In the genomic region with DNA sequence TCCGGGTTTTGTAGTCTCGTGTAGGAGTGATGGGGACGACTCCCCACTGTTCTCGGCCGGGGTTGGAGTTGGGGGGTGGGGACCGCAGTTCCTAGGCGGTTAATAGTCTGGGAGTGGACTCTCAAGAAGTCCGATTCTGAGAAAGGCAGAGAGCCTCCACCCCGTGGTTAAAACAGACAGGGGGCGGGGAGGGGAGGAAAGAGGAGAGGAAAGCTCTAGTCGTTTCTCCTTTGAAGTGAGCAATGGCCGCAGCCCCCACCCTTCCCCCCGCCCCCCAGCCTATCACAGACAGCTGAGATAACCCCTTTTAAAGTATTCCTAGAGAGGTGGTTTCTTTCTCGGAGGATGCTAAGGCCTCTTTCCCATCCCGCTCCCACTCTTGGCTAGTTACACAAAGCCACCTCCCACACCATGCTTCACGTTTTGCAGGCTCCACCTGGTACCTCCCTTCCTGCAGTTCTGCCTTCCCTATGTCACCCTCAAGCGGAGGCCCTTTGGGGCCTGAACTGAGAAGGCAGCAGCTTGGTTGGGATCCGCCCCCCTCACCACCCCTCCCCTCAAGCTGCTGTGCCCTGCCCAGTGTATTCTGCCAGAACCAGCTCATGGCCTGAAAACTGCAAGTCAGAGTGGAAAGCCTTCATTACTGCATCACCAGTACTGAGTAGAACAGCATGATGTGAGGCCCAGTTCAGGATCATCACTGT, we compare ENCODE assay signal across 1 cellular context.
TF ChIP-seq lines count a peak whose summit lies in the region.

No MANE protein-coding gene starts in this region.

TF ChIP-seq in K562, 482 proteins besides CTCF, POLR2A, EP300 and RAD21 (continued from another document and continues in another):
- TF ChIP-seq ZBTB40 (IDR thresholded peaks at IDR 0.05) (no peak), ZBTB40 (CRISPR knock-in tag; IDR thresholded peaks at IDR 0.05) (no peak), ZNF407 (IDR thresholded peaks at IDR 0.05; ENCODE audit: low read depth) (no peak), FOXJ2 (tag; IDR thresholded peaks at IDR 0.05) (no peak), PYGO2 (tag; IDR thresholded peaks at IDR 0.05) (no peak), ZNF551 (CRISPR knock-in tag; IDR thresholded peaks at IDR 0.05) (no peak), NR2C1 (IDR thresholded peaks at IDR 0.05) (no peak), NR2C1 (tag; IDR thresholded peaks at IDR 0.05) (no peak), ZNF121 (CRISPR knock-in tag; conservative IDR thresholded peaks at IDR 0.05) (no peak), SOX6 (IDR thresholded peaks at IDR 0.05) (no peak), TAF15 (IDR thresholded peaks at IDR 0.05; ENCODE audit: low read depth, low read length) (no peak), THAP7 (CRISPR knock-in tag; IDR thresholded peaks at IDR 0.05) (no peak), ZNF668 (CRISPR knock-in tag; IDR thresholded peaks at IDR 0.05) (no peak), RBM17 (IDR thresholded peaks at IDR 0.05; ENCODE audit: borderline replicate concordance, low read depth, low read length) (no peak), IRF9 (tag; IDR thresholded peaks at IDR 0.05) (no peak), ZNF644 (tag; IDR thresholded peaks at IDR 0.05; ENCODE audit: low read depth) (0 out of 2 replicates have a peak, but pooled peaks have one; percentile 28), HOMEZ (CRISPR knock-in tag; IDR thresholded peaks at IDR 0.05) (no peak), CEBPB (tag; IDR thresholded peaks at IDR 0.05) (no peak), ZNF280A (IDR thresholded peaks at IDR 0.05; ENCODE audit: low read depth, partially characterized antibody) (no peak), RBBP5 (IDR thresholded peaks at IDR 0.05; ENCODE audit: borderline replicate concordance, insufficient read depth, low read length, poor library complexity, severe bottlenecking) (no peak), MTA1 (IDR thresholded peaks at IDR 0.05; ENCODE audit: borderline replicate concordance) (no peak)
- TF ChIP-seq, protein P1, sequence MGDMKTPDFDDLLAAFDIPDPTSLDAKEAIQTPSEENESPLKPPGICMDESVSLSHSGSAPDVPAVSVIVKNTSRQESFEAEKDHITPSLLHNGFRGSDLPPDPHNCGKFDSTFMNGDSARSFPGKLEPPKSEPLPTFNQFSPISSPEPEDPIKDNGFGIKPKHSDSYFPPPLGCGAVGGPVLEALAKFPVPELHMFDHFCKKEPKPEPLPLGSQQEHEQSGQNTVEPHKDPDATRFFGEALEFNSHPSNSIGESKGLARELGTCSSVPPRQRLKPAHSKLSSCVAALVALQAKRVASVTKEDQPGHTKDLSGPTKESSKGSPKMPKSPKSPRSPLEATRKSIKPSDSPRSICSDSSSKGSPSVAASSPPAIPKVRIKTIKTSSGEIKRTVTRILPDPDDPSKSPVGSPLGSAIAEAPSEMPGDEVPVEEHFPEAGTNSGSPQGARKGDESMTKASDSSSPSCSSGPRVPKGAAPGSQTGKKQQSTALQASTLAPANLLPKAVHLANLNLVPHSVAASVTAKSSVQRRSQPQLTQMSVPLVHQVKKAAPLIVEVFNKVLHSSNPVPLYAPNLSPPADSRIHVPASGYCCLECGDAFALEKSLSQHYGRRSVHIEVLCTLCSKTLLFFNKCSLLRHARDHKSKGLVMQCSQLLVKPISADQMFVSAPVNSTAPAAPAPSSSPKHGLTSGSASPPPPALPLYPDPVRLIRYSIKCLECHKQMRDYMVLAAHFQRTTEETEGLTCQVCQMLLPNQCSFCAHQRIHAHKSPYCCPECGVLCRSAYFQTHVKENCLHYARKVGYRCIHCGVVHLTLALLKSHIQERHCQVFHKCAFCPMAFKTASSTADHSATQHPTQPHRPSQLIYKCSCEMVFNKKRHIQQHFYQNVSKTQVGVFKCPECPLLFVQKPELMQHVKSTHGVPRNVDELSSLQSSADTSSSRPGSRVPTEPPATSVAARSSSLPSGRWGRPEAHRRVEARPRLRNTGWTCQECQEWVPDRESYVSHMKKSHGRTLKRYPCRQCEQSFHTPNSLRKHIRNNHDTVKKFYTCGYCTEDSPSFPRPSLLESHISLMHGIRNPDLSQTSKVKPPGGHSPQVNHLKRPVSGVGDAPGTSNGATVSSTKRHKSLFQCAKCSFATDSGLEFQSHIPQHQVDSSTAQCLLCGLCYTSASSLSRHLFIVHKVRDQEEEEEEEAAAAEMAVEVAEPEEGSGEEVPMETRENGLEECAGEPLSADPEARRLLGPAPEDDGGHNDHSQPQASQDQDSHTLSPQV (IDR thresholded peaks at IDR 0.05): no peak
